8 cellular contexts compared by ENCODE assay signal in the genomic region with DNA sequence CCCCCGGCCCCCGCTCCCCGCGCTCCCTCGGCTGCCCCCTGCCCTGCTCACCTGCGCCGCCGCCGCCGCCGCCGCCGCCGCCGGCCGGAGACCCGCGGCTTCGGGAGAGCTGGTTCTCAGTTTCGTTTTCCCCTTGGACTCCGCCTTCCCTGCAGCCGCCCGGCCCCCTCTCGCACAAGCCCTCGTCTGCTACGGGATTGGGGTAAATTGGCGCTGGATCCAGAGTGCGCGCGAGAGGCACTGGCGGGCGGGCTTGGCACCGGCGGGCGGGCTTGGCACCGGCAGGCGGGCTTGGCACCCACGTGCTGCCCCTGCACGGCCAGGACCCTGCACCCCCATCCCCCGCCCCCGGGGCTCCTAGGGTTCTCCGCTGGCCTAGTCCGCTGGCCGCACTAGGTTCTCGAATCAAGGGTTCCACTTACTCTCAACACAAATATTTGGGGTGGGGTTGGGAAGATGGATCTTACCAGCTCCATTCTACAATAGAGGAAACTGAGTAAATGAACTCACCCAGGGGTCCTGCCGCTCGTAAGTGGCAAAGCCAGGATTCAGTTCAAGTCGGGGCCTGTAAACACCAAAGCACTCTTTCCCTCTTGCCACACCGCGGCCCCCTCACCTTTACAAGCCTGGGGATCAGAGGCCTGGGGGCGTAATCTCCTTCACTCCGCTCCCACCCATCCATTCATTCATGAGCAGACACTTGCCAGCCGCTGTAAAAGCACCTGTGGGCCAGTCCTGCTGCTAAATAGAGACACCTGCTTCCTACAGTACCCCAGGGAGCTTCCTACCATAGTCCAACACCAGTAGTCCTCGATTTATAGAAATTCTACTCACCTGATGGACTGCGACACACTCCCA. TPM values are rescaled to one million over a fixed set of nuclear protein-coding genes. Genes with fewer than 3 reads are reported as not detected.
DNase-seq lines count a peak whose midpoint lies in the region; ATAC-seq and TF ChIP-seq lines count a peak whose summit lies in the region.

EIF2AK2 (minus strand) TSS at position 124 of the 858 bp plus-strand sequence. CDS start 9,174 bp downstream, outside the sequence.

- H4K20me1 ChIP-seq in DOHH2 (ENCODE audit: control insufficient read depth, insufficient read depth, low read depth, low read length) (no peaks in the 10 kb centered on the region), GM23248 (ENCODE audit: insufficient read depth) (no peaks in the 10 kb centered on the region), fibroblast of lung (ENCODE audit: control insufficient read depth, extremely low read depth, insufficient read depth, low read length) (no peaks in the 10 kb centered on the region)

- no peaks in the 10 kb centered on the region for H3K36me3 ChIP-seq in DOHH2 (ENCODE audit: control insufficient read depth, low read length)
- peaks cover 3% of the 10 kb centered on the region; the same call in 1 of the 2 replicates for H3K36me3 ChIP-seq in GM23248 (ENCODE audit: low read depth)
- H3K36me3 ChIP-seq in fibroblast of lung (ENCODE audit: control insufficient read depth, insufficient read depth, low read length) = peaks cover 3% of the 10 kb centered on the region
- H3K36me3 ChIP-seq in naive thymus-derived CD4-positive, alpha-beta T cell (ENCODE audit: control insufficient read depth in 2 of 3, insufficient read depth in 3 of 3, low read length in 3 of 3) = peaks cover 0 to 4% (median 0%) of the 10 kb centered on the region in 3 experiments

- H3K4me3 ChIP-seq in DOHH2 (ENCODE audit: low read length) (peak within 1 kb of the TSS; percentile 92), GM23248 (peak within 1 kb of the TSS; percentile 95), fibroblast of lung (replicated peaks in 1 of 4; ENCODE audit: control extremely low read depth in 1 of 4, insufficient read depth in 1 of 4, low read depth in 3 of 4, low read length in 4 of 4) (peak within 1 kb of the TSS; percentile 66 to 92 (median 87))
- H3K4me3 ChIP-seq in naive thymus-derived CD4-positive, alpha-beta T cell (ENCODE audit: low read length) = peak within 1 kb of the TSS; percentile 92

- WGBS in GM23248 (ENCODE audit: low coverage in 1 of 2, low lambda C conversion rate in 2 of 2, missing lambda C conversion rate in 2 of 2), 2 experiments = 5 to 13% methylated on average over 28 to 54 of the region's 55 CpGs

- H3F3A ChIP-seq in DOHH2 (ENCODE audit: control insufficient read depth, insufficient read depth) (no peaks in the 10 kb centered on the region; the same call in 1 of the 2 replicates), GM23248 (ENCODE audit: insufficient read depth) (no peaks in the 10 kb centered on the region)

- H3K9me2 ChIP-seq in DOHH2 (replicated peaks; ENCODE audit: control insufficient read depth, low read length) = no peaks in the 10 kb centered on the region
- H3K9me2 ChIP-seq in GM23248 (ENCODE audit: insufficient read depth) = no peaks in the 10 kb centered on the region

- H3K9me3 Mint-ChIP-seq in activated T-helper 1 cell treated with anti-CD3 and anti-CD28 coated beads, Interleukin-12 subunit alpha, Interleukin-12 subunit beta, Interleukin-2, Interleukin-4 antibody, amounts not matched to agents 30 ng/mL and 10 ng/mL and 1 ng/mL, durations not matched to agents 14 hours and 24 hours and 36 hours = no peaks in the 10 kb centered on the region
- H3K9me3 Mint-ChIP-seq in naive thymus-derived CD4-positive, alpha-beta T cell = no peaks in the 10 kb centered on the region
- peaks cover 4% of the 10 kb centered on the region for H3K9me3 Mint-ChIP-seq in stimulated activated memory B cell treated with anti-CD40 and anti-IgM and Interleukin-4, amounts not matched to agents 10 μg/mL and 1 μg/mL and 100 μg/mL, for 72 hours

- peak within 1 kb of the TSS; percentile 89 for H3K4me3 Mint-ChIP-seq in activated T-helper 1 cell treated with anti-CD3 and anti-CD28 coated beads, Interleukin-12 subunit alpha, Interleukin-12 subunit beta, Interleukin-2, Interleukin-4 antibody, amounts not matched to agents 30 ng/mL and 10 ng/mL and 1 ng/mL, durations not matched to agents 14 hours and 24 hours and 36 hours
- peak within 1 kb of the TSS; percentile 88 to 99 (median 94) for H3K4me3 Mint-ChIP-seq in naive thymus-derived CD4-positive, alpha-beta T cell
- peak within 1 kb of the TSS; percentile 84 for H3K4me3 Mint-ChIP-seq in stimulated activated memory B cell treated with anti-CD40 and anti-IgM and Interleukin-4, amounts not matched to agents 10 μg/mL and 1 μg/mL and 100 μg/mL, for 72 hours

- no peaks in the 10 kb centered on the region for H3K27me3 ChIP-seq in DOHH2 (ENCODE audit: control insufficient read depth, low read length)
- H3K27me3 ChIP-seq in GM23248 (replicated peaks; ENCODE audit: insufficient read depth) = no peaks in the 10 kb centered on the region
- no peaks in the 10 kb centered on the region for H3K27me3 ChIP-seq in fibroblast of lung (ENCODE audit: control insufficient read depth, insufficient read depth, low read length)
- H3K27me3 ChIP-seq in naive thymus-derived CD4-positive, alpha-beta T cell (ENCODE audit: control insufficient read depth in 2 of 2, insufficient read depth in 2 of 2, low read length in 2 of 2) = no peaks in the 10 kb centered on the region

- H3K27ac Mint-ChIP-seq in activated T-helper 1 cell treated with anti-CD3 and anti-CD28 coated beads, Interleukin-12 subunit alpha, Interleukin-12 subunit beta, Interleukin-2, Interleukin-4 antibody, amounts not matched to agents 30 ng/mL and 10 ng/mL and 1 ng/mL, durations not matched to agents 14 hours and 24 hours and 36 hours = peak within 1 kb of the TSS; percentile 93
- H3K27ac Mint-ChIP-seq in naive thymus-derived CD4-positive, alpha-beta T cell = peak within 1 kb of the TSS; percentile 86 to 96 (median 92)
- peak within 1 kb of the TSS; percentile 86 for H3K27ac Mint-ChIP-seq in stimulated activated memory B cell treated with anti-CD40 and anti-IgM and Interleukin-4, amounts not matched to agents 10 μg/mL and 1 μg/mL and 100 μg/mL, for 72 hours

- POLR2A ChIA-PET in naive thymus-derived CD4-positive, alpha-beta T cell (lab: Charles Lee) = interaction anchor here (0.7 to 4.0 kb wide), 4 partner anchors 9 to 1594 kb away, joined by 3 to 15 read pairs (median 3); partner anchors contain the start of genes CEBPZOS and SRSF7

- peak; percentile 96 for ATAC-seq in naive thymus-derived CD4-positive, alpha-beta T cell
- peak; percentile 91 for ATAC-seq in stimulated activated memory B cell treated with anti-CD40 and anti-IgM and Interleukin-4, amounts not matched to agents 10 μg/mL and 1 μg/mL and 100 μg/mL, for 72 hours

- H3K79me2 ChIP-seq in DOHH2 (ENCODE audit: control insufficient read depth, low read length) = peaks cover 20% of the 10 kb centered on the region
- H3K79me2 ChIP-seq in GM23248 (ENCODE audit: insufficient read depth) = peaks cover 46% of the 10 kb centered on the region
- peaks cover 32% of the 10 kb centered on the region for H3K79me2 ChIP-seq in fibroblast of lung (ENCODE audit: control insufficient read depth, insufficient read depth, low read length)

- H3K36me3 Mint-ChIP-seq in activated T-helper 1 cell treated with anti-CD3 and anti-CD28 coated beads, Interleukin-12 subunit alpha, Interleukin-12 subunit beta, Interleukin-2, Interleukin-4 antibody, amounts not matched to agents 30 ng/mL and 10 ng/mL and 1 ng/mL, durations not matched to agents 14 hours and 24 hours and 36 hours (ENCODE audit: low read depth) = peaks cover 23% of the 10 kb centered on the region
- H3K36me3 Mint-ChIP-seq in naive thymus-derived CD4-positive, alpha-beta T cell = peaks cover 9 to 27% (median 22%) of the 10 kb centered on the region in 5 donors
- peaks cover 20% of the 10 kb centered on the region for H3K36me3 Mint-ChIP-seq in stimulated activated memory B cell treated with anti-CD40 and anti-IgM and Interleukin-4, amounts not matched to agents 10 μg/mL and 1 μg/mL and 100 μg/mL, for 72 hours

- in situ Hi-C loops in GM23248 (cut with MboI) = no loop called here

- H3K4me1 ChIP-seq in DOHH2 (ENCODE audit: control insufficient read depth, low read length) = peaks cover 25% of the 10 kb centered on the region
- no peaks in the 10 kb centered on the region for H3K4me1 ChIP-seq in GM23248 (ENCODE audit: insufficient read depth)
- H3K4me1 ChIP-seq in fibroblast of lung (ENCODE audit: control insufficient read depth, extremely low read depth, insufficient read depth, low read length) = peaks cover 2% of the 10 kb centered on the region
- peaks cover 18 to 25% of the 10 kb centered on the region in 2 donors for H3K4me1 ChIP-seq in naive thymus-derived CD4-positive, alpha-beta T cell (ENCODE audit: control insufficient read depth in 2 of 2, insufficient read depth in 2 of 2, low read length in 2 of 2)

- 0 out of 2 replicates have a peak within 1 kb of the TSS, but pooled peaks have one; percentile 15 for H3K27ac ChIP-seq in DOHH2 (ENCODE audit: low read depth, low read length)
- peak within 1 kb of the TSS; percentile 86 for H3K27ac ChIP-seq in GM23248
- H3K27ac ChIP-seq in fibroblast of lung (ENCODE audit: insufficient read depth, low read length) = peak within 1 kb of the TSS; percentile 79
- peak within 1 kb of the TSS; percentile 81 for H3K27ac ChIP-seq in naive thymus-derived CD4-positive, alpha-beta T cell (ENCODE audit: low read depth, low read length)

- H3K9ac ChIP-seq in GM23248 (peak within 1 kb of the TSS; percentile 98), fibroblast of lung (ENCODE audit: insufficient read depth, low read length) (peak within 1 kb of the TSS; percentile 79)

- intact Hi-C loops in activated T-helper 1 cell treated with anti-CD3 and anti-CD28 coated beads, Interleukin-12 subunit alpha, Interleukin-12 subunit beta, Interleukin-2, Interleukin-4 antibody, amounts not matched to agents 30 ng/mL and 10 ng/mL and 1 ng/mL, durations not matched to agents 14 hours and 24 hours and 36 hours (cut with micrococcal nuclease) = loop anchor here (1.0 to 5.0 kb wide), 6 partner anchors 8 to 190 kb away; partner anchors contain the start of genes CEBPZ, CEBPZOS, GPATCH11 and HEATR5B
- intact Hi-C loops in naive thymus-derived CD4-positive, alpha-beta T cell (cut with micrococcal nuclease) = loop anchor here (1.0 to 5.0 kb wide), 7 partner anchors 39 to 1220 kb away; partner anchors contain the start of genes CEBPZ (in 2 of the 2), CEBPZOS (in 2 of the 2), GPATCH11 (in 2 of the 2) and HEATR5B (in 2 of the 2)

- peak within 1 kb of the TSS; percentile 92 for H2AFZ ChIP-seq in GM23248
- peak within 1 kb of the TSS; percentile 78 for H2AFZ ChIP-seq in fibroblast of lung (ENCODE audit: low read length)

- H3K9me3 ChIP-seq in DOHH2 (ENCODE audit: control insufficient read depth, insufficient read depth, low read length) = no peaks in the 10 kb centered on the region
- H3K9me3 ChIP-seq in GM23248 (ENCODE audit: low read depth) = no peaks in the 10 kb centered on the region
- no peaks in the 10 kb centered on the region for H3K9me3 ChIP-seq in fibroblast of lung (ENCODE audit: control insufficient read depth, insufficient read depth, low read depth, low read length)
- H3K9me3 ChIP-seq in naive thymus-derived CD4-positive, alpha-beta T cell (ENCODE audit: control insufficient read depth in 2 of 3, low read length in 3 of 3) = no peaks in the 10 kb centered on the region

- peak; percentile 96 for DNase-seq in GM23248
- DNase-seq in Kasumi-1 (lab: John Stamatoyannopoulos, UW) = peak; percentile 87 to 90
- DNase-seq in RPMI7951 (ENCODE audit: low read depth) = peak; percentile 89
- DNase-seq in activated T-helper 1 cell treated with anti-CD3 and anti-CD28 coated beads, Interleukin-12 subunit alpha, Interleukin-12 subunit beta, Interleukin-2, Interleukin-4 antibody, amounts not matched to agents 30 ng/mL and 10 ng/mL and 1 ng/mL, durations not matched to agents 14 hours and 24 hours and 36 hours (ENCODE audit: low spot score) = peak; percentile 84
- DNase-seq in fibroblast of lung (ENCODE audit: low read depth in 2 of 2) = peak; percentile 81 to 85
- DNase-seq in naive thymus-derived CD4-positive, alpha-beta T cell = peak; percentile 59 to 85 (median 80)

- TF ChIP-seq CTCF in DOHH2 (IDR thresholded peaks at IDR 0.05; ENCODE audit: low read depth, low read length, poor library complexity, severe bottlenecking) (no peak), fibroblast of lung (conservative IDR thresholded peaks at IDR 0.05 in 1 of 2, IDR thresholded peaks at IDR 0.05 in 1 of 2; ENCODE audit: low read depth in 1 of 2, low read length in 2 of 2) (no peak)

- H3K4me1 Mint-ChIP-seq in activated T-helper 1 cell treated with anti-CD3 and anti-CD28 coated beads, Interleukin-12 subunit alpha, Interleukin-12 subunit beta, Interleukin-2, Interleukin-4 antibody, amounts not matched to agents 30 ng/mL and 10 ng/mL and 1 ng/mL, durations not matched to agents 14 hours and 24 hours and 36 hours (ENCODE audit: low read depth) = peaks cover 46% of the 10 kb centered on the region
- peaks cover 29 to 57% (median 48%) of the 10 kb centered on the region in 7 donors for H3K4me1 Mint-ChIP-seq in naive thymus-derived CD4-positive, alpha-beta T cell
- peaks cover 43% of the 10 kb centered on the region for H3K4me1 Mint-ChIP-seq in stimulated activated memory B cell treated with anti-CD40 and anti-IgM and Interleukin-4, amounts not matched to agents 10 μg/mL and 1 μg/mL and 100 μg/mL, for 72 hours

- CTCF ChIA-PET in naive thymus-derived CD4-positive, alpha-beta T cell (lab: Charles Lee) = interaction anchor here (0.6 to 1.2 kb wide), 4 partner anchors 9 to 382 kb away, joined by 3 to 4 read pairs (median 3); no protein-coding TSS in a partner anchor

- peak within 1 kb of the TSS; percentile 85 for H3K4me2 ChIP-seq in DOHH2 (ENCODE audit: low read length)
- peak within 1 kb of the TSS; percentile 98 for H3K4me2 ChIP-seq in GM23248 (ENCODE audit: unreplicated experiment)
- peak within 1 kb of the TSS; percentile 95 for H3K4me2 ChIP-seq in fibroblast of lung (ENCODE audit: extremely low read depth, insufficient read depth, low read length)

- H3K27me3 Mint-ChIP-seq in activated T-helper 1 cell treated with anti-CD3 and anti-CD28 coated beads, Interleukin-12 subunit alpha, Interleukin-12 subunit beta, Interleukin-2, Interleukin-4 antibody, amounts not matched to agents 30 ng/mL and 10 ng/mL and 1 ng/mL, durations not matched to agents 14 hours and 24 hours and 36 hours (ENCODE audit: insufficient read depth) = no peaks in the 10 kb centered on the region
- H3K27me3 Mint-ChIP-seq in naive thymus-derived CD4-positive, alpha-beta T cell = peaks cover 0 to 4% (median 0%) of the 10 kb centered on the region in 5 donors
- no peaks in the 10 kb centered on the region for H3K27me3 Mint-ChIP-seq in stimulated activated memory B cell treated with anti-CD40 and anti-IgM and Interleukin-4, amounts not matched to agents 10 μg/mL and 1 μg/mL and 100 μg/mL, for 72 hours

RNA-seq across cellular contexts. Expression of gene EIF2AK2, which starts in this region (rescaled TPM):
- 30.9 and 63.1 TPM in 2 replicates for total RNA-seq in GM23248 (2014; rRNA removed; shearing (Covaris generic))
- polyA plus RNA-seq in GM23248 (2016; fragmentation: Nextera tagmentation; extraction: Ambion mirVana) = 35.9 and 43.8 TPM in 2 replicates
- 26.3 and 30.9 TPM in 2 replicates for total RNA-seq in RPMI7951 (2014; rRNA removed; shearing (Covaris generic))
- 40.5 and 41.9 TPM in 2 replicates for total RNA-seq in activated T-helper 1 cell treated with anti-CD3 and anti-CD28 coated beads, Interleukin-12 subunit alpha, Interleukin-12 subunit beta, Interleukin-2, Interleukin-4 antibody, amounts not matched to agents 30 ng/mL and 10 ng/mL and 1 ng/mL, durations not matched to agents 14 hours and 24 hours and 36 hours
- total RNA-seq in fibroblast of lung = 27.7 and 32.0 TPM in 2 replicates
- 28.8 and 39.9 TPM in 2 replicates for polyA plus RNA-seq in fibroblast of lung
- 16.1 and 28.0 TPM in 2 replicates for polyA plus RNA-seq in fibroblast of lung (2012)
- polyA minus RNA-seq in fibroblast of lung (ENCODE audit: low replicate concordance) = 9.5 and 12.6 TPM in 2 replicates
- total RNA-seq in naive thymus-derived CD4-positive, alpha-beta T cell = 10 to 100 TPM; 21.2 to 91.9 (median 24.2) TPM
- 10 to 100 TPM; 20.4 to 23.5 TPM for polyA plus RNA-seq in naive thymus-derived CD4-positive, alpha-beta T cell

Comparison
In these comparisons a context has a peak if more than half of its experiments do, and no peak if none do; other contexts are left out.
1. Peak in every context shown above with its lines: DNase-seq, ATAC-seq, H3K4me3 ChIP-seq and H3K27ac ChIP-seq.
2. H3K27ac ChIP-seq: peak in every context shown above with its lines; median percentile 86 in GM23248; 81 in naive thymus-derived CD4-positive, alpha-beta T cell; 79 in fibroblast of lung; 15 in DOHH2.